11 cellular contexts compared by ENCODE assay signal in genomic region chr9:122828965-122829284, GRCh38. TPM values are rescaled to one million over a fixed set of nuclear protein-coding genes. Genes with fewer than 3 reads are reported as not detected.
DNase-seq lines count a peak whose midpoint lies in the region; ATAC-seq and TF ChIP-seq lines count a peak whose summit lies in the region.
"Not testable (repeated sequence)": the region's sequence is repeated elsewhere in the genome, so short reads cannot be mapped to it uniquely, and the experiment has no call there.
"Had no signal": no experiment of that assay in that cellular context is flagged by ENCODE, and none has a peak within 500 bp of the region (broad histone marks: within the 10 kb centered on the region; RNA-seq: fewer than 3 reads in every experiment).

No MANE protein-coding gene starts in this region.

- CTCF ChIA-PET in Calu3 (lab: Charles Lee): not testable (repeated sequence)
- CTCF ChIA-PET in activated CD4-positive, alpha-beta memory T cell treated with anti-CD3 and anti-CD28 coated beads, Interleukin-2, amount 10 ng/mL, durations not matched to agents 7 days and 5 days (lab: Charles Lee): interaction anchor here (0.6 to 2.7 kb wide), 6 partner anchors 13 to 521 kb away, joined by 3 to 13 read pairs (median 4); no protein-coding TSS in a partner anchor

- peak overlapping the region; percentile 98 for H2AFZ ChIP-seq in MM.1S (ENCODE audit: low read length)
- H2AFZ ChIP-seq in mesenchymal stem cell (ENCODE audit: low read depth, low read length): not testable (repeated sequence)

- peak overlapping the region; percentile 23 for H2BK15ac ChIP-seq in mesenchymal stem cell (ENCODE audit: low read depth, poor library complexity, severe bottlenecking)

- H3K18ac ChIP-seq in mesenchymal stem cell (ENCODE audit: low read depth in 1 of 2, low read length in 2 of 2): peak overlapping the region; percentile 57 to 89

- 70% methylated on average over 14 of the region's 18 CpGs for WGBS in mesenchymal stem cell
- 68 to 71% (median 69%) methylated on average over 18 of the region's 18 CpGs for WGBS in psoas muscle, 3 donors

- H3K27me3 ChIP-seq in MM.1S (replicated peaks; ENCODE audit: insufficient read depth, low read length); breast epithelium; mesenchymal stem cell (ENCODE audit: control insufficient read depth in 1 of 2, insufficient read depth in 1 of 2, low read length in 2 of 2); psoas muscle (ENCODE audit: insufficient read depth in 3 of 3, low read length in 2 of 3): not testable (repeated sequence)

- H3K27ac Mint-ChIP-seq in Calu3 (ENCODE audit: unreplicated experiment) (peak overlapping the region; percentile 90), type B pancreatic cell (peak overlapping the region; percentile 94)
- H3K27ac Mint-ChIP-seq in activated CD4-positive, alpha-beta memory T cell treated with anti-CD3 and anti-CD28 coated beads, Interleukin-2, amount 10 ng/mL, durations not matched to agents 7 days and 5 days: peak overlapping the region; percentile 86

- not testable (repeated sequence) for H2BK5ac ChIP-seq in mesenchymal stem cell (ENCODE audit: low read depth, low read length, poor library complexity, severe bottlenecking)

- H3K79me2 ChIP-seq in MM.1S (ENCODE audit: low read length): peaks cover 43% of the 10 kb centered on the region

- not testable (repeated sequence) for H2BK12ac ChIP-seq in mesenchymal stem cell (ENCODE audit: low read length in 2 of 2)

- H3K4me1 Mint-ChIP-seq in Calu3 (ENCODE audit: low read depth, unreplicated experiment); type B pancreatic cell (ENCODE audit: unreplicated experiment): not testable (repeated sequence)
- H3K4me1 Mint-ChIP-seq in activated CD4-positive, alpha-beta memory T cell treated with anti-CD3 and anti-CD28 coated beads, Interleukin-2, amount 10 ng/mL, durations not matched to agents 7 days and 5 days: peaks cover 30% of the 10 kb centered on the region

- intact Hi-C loops in Calu3 (cut with micrococcal nuclease; ENCODE audit: unreplicated experiment); breast epithelium (cut with DNase I; ENCODE audit: low total_unique reads); psoas muscle (cut with DNase I): not testable (repeated sequence)

- H3K36me3 Mint-ChIP-seq in Calu3 (ENCODE audit: insufficient read depth, unreplicated experiment): peaks cover 17% of the 10 kb centered on the region
- H3K36me3 Mint-ChIP-seq in activated CD4-positive, alpha-beta memory T cell treated with anti-CD3 and anti-CD28 coated beads, Interleukin-2, amount 10 ng/mL, durations not matched to agents 7 days and 5 days (ENCODE audit: low read depth): peaks cover 24% of the 10 kb centered on the region
- H3K36me3 Mint-ChIP-seq in type B pancreatic cell: not testable (repeated sequence)

- H3K9ac ChIP-seq in MM.1S (ENCODE audit: low read length) (peak overlapping the region; percentile 93), mesenchymal stem cell (ENCODE audit: low read length) (peak overlapping the region; percentile 93)

- H3K4ac ChIP-seq in mesenchymal stem cell (ENCODE audit: low read depth in 1 of 2, low read length in 2 of 2): not testable (repeated sequence)

- peak overlapping the region; percentile 52 for H3K4me2 ChIP-seq in MM.1S (ENCODE audit: low read depth, low read length)
- H3K4me2 ChIP-seq in mesenchymal stem cell (ENCODE audit: low read length, poor library complexity, severe bottlenecking): peak overlapping the region; percentile 66

- not testable (repeated sequence) for H3K14ac ChIP-seq in mesenchymal stem cell (ENCODE audit: low read length in 2 of 2)

- not testable (repeated sequence) for H3K9me3 ChIP-seq in MM.1S (replicated peaks; ENCODE audit: insufficient read depth, low read length); breast epithelium; mesenchymal stem cell (ENCODE audit: control insufficient read depth, low read length); psoas muscle

- not testable (repeated sequence) for TF ChIP-seq POLR2A in breast epithelium (IDR thresholded peaks at IDR 0.05)

- H4K91ac ChIP-seq in mesenchymal stem cell (ENCODE audit: low read length): not testable (repeated sequence)

- DNase-seq in Calu3; MM.1S; activated CD4-positive, alpha-beta memory T cell treated with anti-CD3 and anti-CD28 coated beads, Interleukin-2, amount 10 ng/mL, durations not matched to agents 7 days and 5 days; breast epithelium (ENCODE audit: low spot score in 2 of 2); fibroblast of the aortic adventitia (ENCODE audit: low read depth); mesenchymal stem cell; psoas muscle; type B pancreatic cell (ENCODE audit: extremely low spot score, unreplicated experiment): not testable (repeated sequence)

- peak overlapping the region; percentile 98 for H3K4me3 ChIP-seq in MM.1S (ENCODE audit: low read length)
- H3K4me3 ChIP-seq in breast epithelium: peak overlapping the region; percentile 82 to 90 (median 87)
- H3K4me3 ChIP-seq in fibroblast of the aortic adventitia (ENCODE audit: low read depth, low read length): peak overlapping the region; percentile 99
- H3K4me3 ChIP-seq in mesenchymal stem cell (ENCODE audit: insufficient read depth in 1 of 2, low read depth in 1 of 2, low read length in 2 of 2): peak overlapping the region; percentile 59 to 90
- H3K4me3 ChIP-seq in psoas muscle: peak overlapping the region; percentile 93

- ATAC-seq in psoas muscle: not testable (repeated sequence)

- not testable (repeated sequence) for H3K9me2 ChIP-seq in MM.1S (replicated peaks; ENCODE audit: insufficient read depth, low read length)

- H3K36me3 ChIP-seq in MM.1S (replicated peaks; ENCODE audit: insufficient read depth, low read length) (0 out of 2 replicates have a peak, but pooled peaks cover 10% of the 10 kb centered on the region), mesenchymal stem cell (ENCODE audit: control insufficient read depth in 1 of 2, insufficient read depth in 2 of 2, low read depth in 1 of 2, low read length in 2 of 2) (peaks cover 6 to 18% of the 10 kb centered on the region in 2 experiments), psoas muscle (ENCODE audit: insufficient read depth in 1 of 2, low read depth in 1 of 2) (peaks cover 0 to 25% of the 10 kb centered on the region in 2 donors)
- not testable (repeated sequence) for H3K36me3 ChIP-seq in breast epithelium

- not testable (repeated sequence) for H3K9me3 Mint-ChIP-seq in Calu3 (ENCODE audit: low read depth, unreplicated experiment); activated CD4-positive, alpha-beta memory T cell treated with anti-CD3 and anti-CD28 coated beads, Interleukin-2, amount 10 ng/mL, durations not matched to agents 7 days and 5 days; type B pancreatic cell

- H2AK5ac ChIP-seq in mesenchymal stem cell (ENCODE audit: low read length, severe bottlenecking): not testable (repeated sequence)

- not testable (repeated sequence) for BruUV-seq in Calu3 (replicated peaks; lab: Mats Ljungman, UMichigan)

- peak overlapping the region; percentile 60 for H4K8ac ChIP-seq in mesenchymal stem cell (ENCODE audit: low read length)

- H3K4me1 ChIP-seq in MM.1S (ENCODE audit: low read length); breast epithelium; mesenchymal stem cell (ENCODE audit: control insufficient read depth, insufficient read depth, low read depth, low read length): not testable (repeated sequence)
- peaks cover 17% of the 10 kb centered on the region for H3K4me1 ChIP-seq in psoas muscle

- H4K20me1 ChIP-seq in MM.1S (ENCODE audit: insufficient read depth, low read length): not testable (repeated sequence)

- not testable (repeated sequence) for H3K79me1 ChIP-seq in mesenchymal stem cell (replicated peaks; ENCODE audit: low read length, poor library complexity, severe bottlenecking)

- H3K4me3 Mint-ChIP-seq in Calu3 (ENCODE audit: low read depth, unreplicated experiment): peak overlapping the region; percentile 92
- peak overlapping the region; percentile 91 for H3K4me3 Mint-ChIP-seq in activated CD4-positive, alpha-beta memory T cell treated with anti-CD3 and anti-CD28 coated beads, Interleukin-2, amount 10 ng/mL, durations not matched to agents 7 days and 5 days
- H3K4me3 Mint-ChIP-seq in type B pancreatic cell: peak overlapping the region; percentile 99

- POLR2A ChIA-PET in activated CD4-positive, alpha-beta memory T cell treated with anti-CD3 and anti-CD28 coated beads, Interleukin-2, amount 10 ng/mL, durations not matched to agents 7 days and 5 days (lab: Charles Lee): interaction anchor here (0.7 to 2.3 kb wide), 14 partner anchors 9 to 564 kb away, joined by 3 to 18 read pairs (median 6); partner anchors contain the start of genes MRRF, RABGAP1, RBM18 and RC3H2

- not testable (repeated sequence) for H3K23ac ChIP-seq in mesenchymal stem cell (ENCODE audit: low read length in 2 of 2)

- peak overlapping the region; percentile 78; the same call in 1 of the 2 replicates for H3K27ac ChIP-seq in MM.1S (ENCODE audit: low read length)
- peak overlapping the region; percentile 96 to 97 for H3K27ac ChIP-seq in breast epithelium
- H3K27ac ChIP-seq in mesenchymal stem cell (ENCODE audit: low read length, poor library complexity, severe bottlenecking): peak overlapping the region; percentile 86
- H3K27ac ChIP-seq in psoas muscle: peak overlapping the region; percentile 96

- not testable (repeated sequence) for H2BK120ac ChIP-seq in mesenchymal stem cell (ENCODE audit: low read depth, low read length)

- not testable (repeated sequence) for H3F3A ChIP-seq in MM.1S (ENCODE audit: insufficient read depth, low read length)

- TF ChIP-seq CTCF in Calu3 (IDR thresholded peaks at IDR 0.05; ENCODE audit: unreplicated experiment); MM.1S (IDR thresholded peaks at IDR 0.05; ENCODE audit: low read length); breast epithelium (IDR thresholded peaks at IDR 0.05); fibroblast of the aortic adventitia (IDR thresholded peaks at IDR 0.05; ENCODE audit: insufficient read depth, low read length); psoas muscle (IDR thresholded peaks at IDR 0.05); type B pancreatic cell (conservative IDR thresholded peaks at IDR 0.05): not testable (repeated sequence)

- H3K27me3 Mint-ChIP-seq in Calu3 (ENCODE audit: unreplicated experiment); activated CD4-positive, alpha-beta memory T cell treated with anti-CD3 and anti-CD28 coated beads, Interleukin-2, amount 10 ng/mL, durations not matched to agents 7 days and 5 days; type B pancreatic cell: not testable (repeated sequence)

RNA-seq across cellular contexts. Expression of gene PDCL, which starts 0.5 kb away (rescaled TPM):
- total RNA-seq in Calu3 (2022) (7.2 and 9.4 TPM in 2 replicates), breast epithelium (10 to 100 TPM; 14.2 to 24.9 (median 23.7) TPM), fibroblast of the aortic adventitia (ENCODE audit: low replicate concordance) (35.8 and 40.1 TPM in 2 replicates), psoas muscle (1 to 10 TPM; 4.1 to 5.7 (median 4.5) TPM), type B pancreatic cell (ENCODE audit: low replicate concordance) (18.5 and 21.3 TPM in 2 replicates)
- total RNA-seq in activated CD4-positive, alpha-beta memory T cell treated with anti-CD3 and anti-CD28 coated beads, Interleukin-2, amount 10 ng/mL, durations not matched to agents 7 days and 5 days: 10 to 100 TPM; 23.0 to 24.2 TPM
- polyA plus RNA-seq in mesenchymal stem cell (2013, experiment 1 of 2): 22.6 TPM
- 23.9 TPM for polyA plus RNA-seq in mesenchymal stem cell (2013, experiment 2 of 2)
- polyA plus RNA-seq in psoas muscle: 1 to 10 TPM; 3.8 to 5.1 (median 4.7) TPM

RNA-seq across cellular contexts. Expression of gene OR1K1, which starts 29.0 kb away (rescaled TPM):
- total RNA-seq in Calu3 (2022): not detected in 2 replicates
- not detected for total RNA-seq in activated CD4-positive, alpha-beta memory T cell treated with anti-CD3 and anti-CD28 coated beads, Interleukin-2, amount 10 ng/mL, durations not matched to agents 7 days and 5 days
- not detected for total RNA-seq in breast epithelium
- total RNA-seq in fibroblast of the aortic adventitia (ENCODE audit: low replicate concordance): not detected in 2 replicates
- polyA plus RNA-seq in mesenchymal stem cell (2013, experiment 1 of 2): not detected
- not detected for polyA plus RNA-seq in mesenchymal stem cell (2013, experiment 2 of 2)
- total RNA-seq in psoas muscle: not detected
- not detected for polyA plus RNA-seq in psoas muscle
- total RNA-seq in type B pancreatic cell (ENCODE audit: low replicate concordance): not detected in 2 replicates
- total RNA-seq: HT-29, left ventricle myocardium superior, SK-MEL-5 had no signal

RNA-seq across cellular contexts. Expression of gene OR5C1, which starts 40.2 kb away (rescaled TPM):
- not detected in 2 replicates for total RNA-seq in Calu3 (2022)
- not detected for total RNA-seq in activated CD4-positive, alpha-beta memory T cell treated with anti-CD3 and anti-CD28 coated beads, Interleukin-2, amount 10 ng/mL, durations not matched to agents 7 days and 5 days
- total RNA-seq in breast epithelium: not detected
- not detected in 2 replicates for total RNA-seq in fibroblast of the aortic adventitia (ENCODE audit: low replicate concordance)
- 0.06 TPM for polyA plus RNA-seq in mesenchymal stem cell (2013, experiment 1 of 2)
- not detected for polyA plus RNA-seq in mesenchymal stem cell (2013, experiment 2 of 2)
- total RNA-seq in psoas muscle: not detected
- not detected for polyA plus RNA-seq in psoas muscle
- total RNA-seq in type B pancreatic cell (ENCODE audit: low replicate concordance): not detected in 2 replicates
- total RNA-seq: HT-29, left ventricle myocardium superior, SK-MEL-5 had no signal
